ENCODE assay signal across 9 cellular contexts in genomic region chr5:759111-759741, GRCh38. TPM values are rescaled to one million over a fixed set of nuclear protein-coding genes. Genes with fewer than 3 reads are reported as not detected.
A peak's percentile ranks its signal among the peaks of the same experiment; 100 is the strongest.
DNase-seq lines count a peak whose midpoint lies in the region; ATAC-seq, FAIRE-seq and TF ChIP-seq lines count a peak whose summit lies in the region.
"Had no signal": no experiment of that assay in that cellular context is flagged by ENCODE, and none has a peak within 500 bp of the region (broad histone marks: within the 10 kb centered on the region; RNA-seq: fewer than 3 reads in every experiment).

No MANE protein-coding gene starts in this region.

- no peaks in the 10 kb centered on the region for H3K27me3 ChIP-seq in stomach smooth muscle (ENCODE audit: control insufficient read depth in 1 of 2, insufficient read depth in 2 of 2, low read length in 2 of 2)

- FAIRE-seq in kidney (lab: Jason Lieb, UNC), result no peak

- H3K4me3 Mint-ChIP-seq in activated T-helper 17 cell treated with anti-CD3 and anti-CD28 coated beads, Interleukin-2, amount 50 U/mL, for 72 hours, result peak overlapping the region; percentile 73

- H3K4me1 ChIP-seq in kidney (ENCODE audit: control insufficient read depth in 1 of 2, insufficient read depth in 1 of 2, low read depth in 1 of 2, low read length in 2 of 2) (peaks cover 0 to 13% of the 10 kb centered on the region in 2 donors), stomach smooth muscle (ENCODE audit: control insufficient read depth, insufficient read depth, low read length) (peaks cover 34% of the 10 kb centered on the region)

- peaks cover 2% of the 10 kb centered on the region for H3K36me3 Mint-ChIP-seq in activated T-helper 17 cell treated with anti-CD3 and anti-CD28 coated beads, Interleukin-2, amount 50 U/mL, for 72 hours (ENCODE audit: low read depth)

- no peaks in the 10 kb centered on the region for H3K9me3 ChIP-seq in kidney (ENCODE audit: control insufficient read depth in 1 of 2, low read length in 2 of 2)
- H3K9me3 ChIP-seq in stomach smooth muscle (ENCODE audit: control insufficient read depth in 2 of 2, low read length in 2 of 2), result no peaks in the 10 kb centered on the region
- H3K9me3 ChIP-seq: thoracic aorta had no signal

- H3K36me3 ChIP-seq in kidney (ENCODE audit: control insufficient read depth in 1 of 2, insufficient read depth in 2 of 2, low read length in 2 of 2) (no peaks in the 10 kb centered on the region), stomach smooth muscle (ENCODE audit: control insufficient read depth in 2 of 2, insufficient read depth in 2 of 2, low read length in 2 of 2) (peaks cover 0 to 3% of the 10 kb centered on the region in 2 donors)
- H3K36me3 ChIP-seq: thoracic aorta had no signal

- H3K27ac ChIP-seq in kidney (ENCODE audit: low read depth in 2 of 2, low read length in 2 of 2) (no peak overlapping the region), stomach smooth muscle (ENCODE audit: low read length) (peak overlapping the region; percentile 67)
- H3K27ac ChIP-seq: thoracic aorta had no signal

- peak; percentile 59 for DNase-seq in activated CD8-positive, alpha-beta memory T cell treated with anti-CD3 and anti-CD28 coated beads for 24 hours
- DNase-seq in activated CD8-positive, alpha-beta memory T cell treated with anti-CD3 and anti-CD28 coated beads, Interleukin-2, amount 50 U/mL, for 4 hours, result no peak
- peak; percentile 89 for DNase-seq in kidney
- DNase-seq in middle frontal gyrus (ENCODE audit: extremely low spot score, low spot score), result no peak
- DNase-seq in T1000 (lab: John Stamatoyannopoulos, UW), result no peak

- H3K27ac Mint-ChIP-seq in activated T-helper 17 cell treated with anti-CD3 and anti-CD28 coated beads, Interleukin-2, amount 50 U/mL, for 72 hours, result peak overlapping the region; percentile 89

- intact Hi-C loops in kidney (cut with DNase I), result no loop called here

- no peak for TF ChIP-seq CTCF in kidney (IDR thresholded peaks at IDR 0.05; ENCODE audit: borderline replicate concordance, extremely low read depth, insufficient read depth)

- ATAC-seq in activated T-helper 17 cell treated with anti-CD3 and anti-CD28 coated beads, Interleukin-2, amount 50 U/mL, for 72 hours (replicated peaks), result peak; percentile 63
- no peak for ATAC-seq in HG03565 (IDR thresholded peaks at IDR 0.05; ENCODE audit: unreplicated experiment)

- no peaks in the 10 kb centered on the region for H3K9me3 Mint-ChIP-seq in activated T-helper 17 cell treated with anti-CD3 and anti-CD28 coated beads, Interleukin-2, amount 50 U/mL, for 72 hours

- peaks cover 11% of the 10 kb centered on the region for H3K4me1 Mint-ChIP-seq in activated T-helper 17 cell treated with anti-CD3 and anti-CD28 coated beads, Interleukin-2, amount 50 U/mL, for 72 hours

- H3K9ac ChIP-seq in kidney (ENCODE audit: low read length in 2 of 2) (no peak overlapping the region), stomach smooth muscle (ENCODE audit: low read length in 2 of 2) (no peak overlapping the region)

- H3K4me3 ChIP-seq in kidney (ENCODE audit: low read length in 2 of 2) (no peak overlapping the region), stomach smooth muscle (ENCODE audit: low read length in 2 of 2) (peak overlapping the region; percentile 3 to 60)
- H3K4me3 ChIP-seq: thoracic aorta had no signal

- no peaks in the 10 kb centered on the region for H3K27me3 Mint-ChIP-seq in activated T-helper 17 cell treated with anti-CD3 and anti-CD28 coated beads, Interleukin-2, amount 50 U/mL, for 72 hours

RNA-seq across cellular contexts. Expression of gene ZDHHC11B, which starts 25.3 kb away (rescaled TPM):
- total RNA-seq in activated T-helper 17 cell treated with anti-CD3 and anti-CD28 coated beads, Interleukin-2, amount 50 U/mL, for 72 hours, result 1 to 10 TPM in 1 of 2 donors, under 1 TPM in 1; 0.30 to 7.0 TPM
- total RNA-seq in kidney, result 5.4 TPM
- 4.4 TPM for polyA plus RNA-seq in kidney (ENCODE audit: insufficient read depth, low read depth, low replicate concordance)

Comparison
In these comparisons a context has a peak if more than half of its experiments do, and no peak if none do; other contexts are left out.
1. DNase-seq: peak in activated CD8-positive, alpha-beta memory T cell treated with anti-CD3 and anti-CD28 coated beads for 24 hours (single experiment) and kidney (single experiment); none in activated CD8-positive, alpha-beta memory T cell treated with anti-CD3 and anti-CD28 coated beads, Interleukin-2, amount 50 U/mL, for 4 hours (single experiment), middle frontal gyrus (single experiment) and T1000 (single experiment).
2. H3K4me3 ChIP-seq: peak in stomach smooth muscle (2 of 2); none in kidney (0 of 2).